In genomic region chr17:6507535-6507934, GRCh38 we compare ENCODE assay signal across 8 cellular contexts. TPM values are rescaled to one million over a fixed set of nuclear protein-coding genes. Genes with fewer than 3 reads are reported as not detected.
DNase-seq lines count a peak whose midpoint lies in the region; ATAC-seq, FAIRE-seq and TF ChIP-seq lines count a peak whose summit lies in the region.
"Had no signal": no experiment of that assay in that cellular context is flagged by ENCODE, and none has a peak within 500 bp of the region (broad histone marks: within the 10 kb centered on the region; RNA-seq: fewer than 3 reads in every experiment).

No MANE protein-coding gene starts in this region.

- ATAC-seq in GM18858 (IDR thresholded peaks at IDR 0.05; ENCODE audit: unreplicated experiment), result no peak

- DNase-seq in HK-2 (ENCODE audit: unreplicated experiment) (peak; percentile 70), astrocyte (ENCODE audit: low read depth) (peak; percentile 83), hepatic stellate cell (ENCODE audit: low spot score) (peak; percentile 94), suprapubic skin (ENCODE audit: low spot score in 2 of 2) (peak in 1 of 2 donors; percentile 54), T-helper 9 cell (no peak), NCI-H187 (lab: John Stamatoyannopoulos, UW) (no peak)
- DNase-seq: NCI-H2029 had no signal

- no peak overlapping the region for H2AFZ ChIP-seq in astrocyte (ENCODE audit: low read depth, low read length)

- H3K4me3 ChIP-seq in astrocyte (ENCODE audit: insufficient read depth, low read depth, low read length) (no peak overlapping the region), suprapubic skin (no peak overlapping the region)

- 24% methylated on average over 7 of the region's 7 CpGs for WGBS in suprapubic skin

- TF ChIP-seq CTCF in astrocyte (IDR thresholded peaks at IDR 0.05; ENCODE audit: insufficient read depth, low read depth, low read length), result no peak
- no peak for TF ChIP-seq CTCF in suprapubic skin (IDR thresholded peaks at IDR 0.05)

- no peaks in the 10 kb centered on the region for H3K9me3 ChIP-seq in astrocyte (ENCODE audit: insufficient read depth, low read depth, low read length)
- no peaks in the 10 kb centered on the region for H3K9me3 ChIP-seq in suprapubic skin

- peaks cover 7% of the 10 kb centered on the region for H3K27me3 Mint-ChIP-seq in astrocyte (ENCODE audit: low read depth, unreplicated experiment)

- peaks cover 22% of the 10 kb centered on the region for H3K4me1 Mint-ChIP-seq in astrocyte (ENCODE audit: low read depth, unreplicated experiment)

- no peaks in the 10 kb centered on the region for H3K9me3 Mint-ChIP-seq in astrocyte (ENCODE audit: unreplicated experiment)

- H3K9ac ChIP-seq in astrocyte (ENCODE audit: low read length), result no peak overlapping the region

- H3K4me1 ChIP-seq in astrocyte (ENCODE audit: insufficient read depth, low read length) (peaks cover 43% of the 10 kb centered on the region), suprapubic skin (peaks cover 29% of the 10 kb centered on the region)

- H3K27ac Mint-ChIP-seq in astrocyte (ENCODE audit: unreplicated experiment), result no peak overlapping the region

- TF ChIP-seq EP300 in suprapubic skin (IDR thresholded peaks at IDR 0.05), result no peak

- H3K27me3 ChIP-seq in astrocyte (ENCODE audit: insufficient read depth, low read length) (no peaks in the 10 kb centered on the region), suprapubic skin (no peaks in the 10 kb centered on the region)

- H3K4me2 ChIP-seq in astrocyte (ENCODE audit: low read length), result peak overlapping the region; percentile 66

- peak overlapping the region; percentile 6 for H3K4me3 Mint-ChIP-seq in astrocyte (ENCODE audit: unreplicated experiment)

- no peaks in the 10 kb centered on the region for H4K20me1 ChIP-seq in astrocyte (ENCODE audit: insufficient read depth, low read length)

- peak; percentile 73 for FAIRE-seq in astrocyte (lab: Jason Lieb, UNC)

- H3K79me2 ChIP-seq in astrocyte (ENCODE audit: insufficient read depth, low read length), result no peaks in the 10 kb centered on the region

- peaks cover 6% of the 10 kb centered on the region for H3K36me3 Mint-ChIP-seq in astrocyte (ENCODE audit: low read depth, unreplicated experiment)

- H3K36me3 ChIP-seq in astrocyte (ENCODE audit: insufficient read depth, low read length) (no peaks in the 10 kb centered on the region), suprapubic skin (no peaks in the 10 kb centered on the region)

- no peak for TF ChIP-seq POLR2A in suprapubic skin (IDR thresholded peaks at IDR 0.05)

- H3K27ac ChIP-seq in astrocyte (ENCODE audit: low read depth, low read length), result no peak overlapping the region
- peak overlapping the region; percentile 75 for H3K27ac ChIP-seq in suprapubic skin

RNA-seq across cellular contexts. Expression of gene PITPNM3, which starts 48.8 kb away (rescaled TPM):
- 1.0 and 1.3 TPM in 2 replicates for total RNA-seq in astrocyte
- total RNA-seq in suprapubic skin, result 10 to 100 TPM; 16.4 to 31.1 (median 19.2) TPM

Comparison
In these comparisons a context has a peak if more than half of its experiments do, and no peak if none do; other contexts are left out.
1. DNase-seq: peak in HK-2 (single experiment), astrocyte (single experiment) and hepatic stellate cell (single experiment); none in T-helper 9 cell (single experiment) and NCI-H187 (0 of 2).